In the genomic region with DNA sequence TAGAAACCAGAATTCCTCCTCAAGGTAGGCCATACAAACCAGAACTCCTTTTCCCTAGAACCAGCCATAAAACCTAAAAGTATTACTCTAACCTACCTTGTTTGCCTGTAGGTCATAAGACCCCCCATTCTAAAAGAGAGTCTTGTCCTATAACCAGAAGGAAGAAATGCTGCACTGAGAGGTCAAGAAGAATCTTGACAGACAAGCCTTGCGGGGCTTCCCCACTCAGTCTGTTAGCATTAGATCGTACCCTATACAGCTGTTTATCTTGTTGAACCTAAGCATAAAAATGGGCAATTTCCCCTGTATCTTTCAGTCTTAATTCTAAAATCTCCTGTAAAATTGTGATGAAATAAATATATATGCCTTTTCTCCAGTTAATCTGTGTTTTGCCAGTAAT, we compare ENCODE assay signal across 13 cellular contexts. TPM values are rescaled to one million over a fixed set of nuclear protein-coding genes. Genes with fewer than 3 reads are reported as not detected.
DNase-seq lines count a peak whose midpoint lies in the region; ATAC-seq and TF ChIP-seq lines count a peak whose summit lies in the region.
"Had no signal": no experiment of that assay in that cellular context is flagged by ENCODE, and none has a peak within 500 bp of the region (broad histone marks: within the 10 kb centered on the region; RNA-seq: fewer than 3 reads in every experiment).

No MANE protein-coding gene starts in this region.

- H3K4me3 ChIP-seq in A673 (ENCODE audit: low read depth, low read length, poor library complexity, severe bottlenecking) (no peak overlapping the region), DOHH2 (ENCODE audit: low read length) (peak overlapping the region; percentile 91), iPS-15b (ENCODE audit: low read depth, low read length) (no peak overlapping the region)

- peak overlapping the region; percentile 97 for H3K27ac Mint-ChIP-seq in T-helper 17 cell

- no peaks in the 10 kb centered on the region for H4K20me1 ChIP-seq in DOHH2 (ENCODE audit: control insufficient read depth, insufficient read depth, low read depth, low read length)

- H3K36me3 Mint-ChIP-seq in T-helper 17 cell (ENCODE audit: low read depth): no peaks in the 10 kb centered on the region

- H3K27ac ChIP-seq in A673 (ENCODE audit: low read depth, low read length, poor library complexity, severe bottlenecking) (peak overlapping the region; percentile 91), DOHH2 (ENCODE audit: low read depth, low read length) (peak overlapping the region; percentile 98)
- H3K27ac ChIP-seq: lower lobe of right lung had no signal

- intact Hi-C loops in A673 (cut with micrococcal nuclease; ENCODE audit: unreplicated experiment): loop anchor here (5.0 kb wide), 1 partner anchor 1857 kb away; a partner anchor contains a TSS

- peaks cover 2% of the 10 kb centered on the region for H3K4me1 ChIP-seq in A673 (ENCODE audit: insufficient read depth, low read length, poor library complexity, severe bottlenecking)
- H3K4me1 ChIP-seq in DOHH2 (ENCODE audit: control insufficient read depth, low read length): peaks cover 42% of the 10 kb centered on the region
- H3K4me1 ChIP-seq in iPS-15b (ENCODE audit: control insufficient read depth, insufficient read depth, low read length): peaks cover 10% of the 10 kb centered on the region

- H3K79me2 ChIP-seq in DOHH2 (ENCODE audit: control insufficient read depth, low read length): no peaks in the 10 kb centered on the region

- no TSS peak for BruUV-seq in A673 (replicated peaks; lab: Mats Ljungman, UMichigan)

- H3K36me3 ChIP-seq in A673 (ENCODE audit: insufficient read depth, low read length, poor library complexity, severe bottlenecking) (no peaks in the 10 kb centered on the region), DOHH2 (ENCODE audit: control insufficient read depth, low read length) (peaks cover 12% of the 10 kb centered on the region), iPS-15b (ENCODE audit: control insufficient read depth, insufficient read depth, low read length) (no peaks in the 10 kb centered on the region)
- H3K36me3 ChIP-seq: lower lobe of right lung had no signal

- peaks cover 31% of the 10 kb centered on the region for H3K4me1 Mint-ChIP-seq in T-helper 17 cell

- no peak for TF ChIP-seq CTCF in A673 (conservative IDR thresholded peaks at IDR 0.05; ENCODE audit: low read depth, low read length)
- TF ChIP-seq CTCF in DOHH2 (IDR thresholded peaks at IDR 0.05; ENCODE audit: low read depth, low read length, poor library complexity, severe bottlenecking): no peak
- TF ChIP-seq CTCF in GM10248 (IDR thresholded peaks at IDR 0.05; ENCODE audit: control extremely low read depth, extremely low read depth, low read depth, missing control alignments): no peak

- H3K4me3 Mint-ChIP-seq in T-helper 17 cell: no peak overlapping the region

- H3K9me3 ChIP-seq in A673 (ENCODE audit: low read depth, low read length, poor library complexity, severe bottlenecking) (no peaks in the 10 kb centered on the region), DOHH2 (ENCODE audit: control insufficient read depth, insufficient read depth, low read length) (no peaks in the 10 kb centered on the region), T-helper 17 cell (ENCODE audit: control insufficient read depth, low read length, poor library complexity, severe bottlenecking) (no peaks in the 10 kb centered on the region), iPS-15b (ENCODE audit: control insufficient read depth, insufficient read depth, low read length) (no peaks in the 10 kb centered on the region)
- H3K9me3 ChIP-seq: lower lobe of right lung had no signal

- CTCF ChIA-PET in A673 (lab: Charles Lee): no interaction called here
- CTCF ChIA-PET in GM10248 (lab: Yijun Ruan, JAX): interaction anchor here (1.2 to 11.4 kb wide), 2 partner anchors 9 kb away, joined by 4 to 136 read pairs; a partner anchor contains a TSS

- peak overlapping the region; percentile 74 for H3K9ac ChIP-seq in iPS-15b (ENCODE audit: low read depth, low read length)

- peak overlapping the region; percentile 92 for H3K4me2 ChIP-seq in DOHH2 (ENCODE audit: low read length)

- no peaks in the 10 kb centered on the region for H3K27me3 ChIP-seq in A673 (replicated peaks; ENCODE audit: insufficient read depth, low read depth, low read length, poor library complexity)
- no peaks in the 10 kb centered on the region for H3K27me3 ChIP-seq in DOHH2 (ENCODE audit: control insufficient read depth, low read length)
- no peaks in the 10 kb centered on the region for H3K27me3 ChIP-seq in iPS-15b (ENCODE audit: control insufficient read depth, insufficient read depth, low read length)

- ATAC-seq in T-helper 17 cell (no peak), HG03039 (IDR thresholded peaks at IDR 0.05; ENCODE audit: unreplicated experiment) (no peak)
- ATAC-seq: lower lobe of right lung had no signal

- no peak for DNase-seq in A673 (ENCODE audit: low spot score)
- DNase-seq in T-helper 17 cell: no peak
- DNase-seq in OCI-M2 (lab: John Stamatoyannopoulos, UW; ENCODE audit: unreplicated experiment): no peak
- DNase-seq in AG08395 (ENCODE audit: low spot score): no peak
- DNase-seq in GM10248 (ENCODE audit: extremely low spot score): no peak
- DNase-seq: activated T-cell treated with anti-CD3 and anti-CD28 coated beads, Interleukin-2, amount 50 U/mL, for 48 hours; HCEC 1CT; hypothalamus; Karpas-422; lower lobe of right lung had no signal

- H3K9me2 ChIP-seq in DOHH2 (replicated peaks; ENCODE audit: control insufficient read depth, low read length): no peaks in the 10 kb centered on the region

- H3K27me3 Mint-ChIP-seq in T-helper 17 cell: peaks cover 4% of the 10 kb centered on the region

- peaks cover 28% of the 10 kb centered on the region for H3F3A ChIP-seq in DOHH2 (ENCODE audit: control insufficient read depth, insufficient read depth)

- POLR2A ChIA-PET in A673 (lab: Charles Lee; ENCODE audit: low non-redundant PET): no interaction called here
- POLR2A ChIA-PET in GM10248 (lab: Yijun Ruan, JAX): interaction anchor here (0.8 to 5.8 kb wide), 3 partner anchors 8 to 69 kb away, joined by 3 to 140 read pairs (median 120); a partner anchor contains a TSS

RNA-seq across cellular contexts. Expression of gene HFE, which starts 52.3 kb away (rescaled TPM):
- total RNA-seq in A673 (2021) (7.8 and 11.5 TPM in 2 replicates), T-helper 17 cell (1 to 10 TPM; 1.2 to 2.4 TPM)
